Comparison of ENCODE assay signal across 2 cellular contexts in the genomic region with DNA sequence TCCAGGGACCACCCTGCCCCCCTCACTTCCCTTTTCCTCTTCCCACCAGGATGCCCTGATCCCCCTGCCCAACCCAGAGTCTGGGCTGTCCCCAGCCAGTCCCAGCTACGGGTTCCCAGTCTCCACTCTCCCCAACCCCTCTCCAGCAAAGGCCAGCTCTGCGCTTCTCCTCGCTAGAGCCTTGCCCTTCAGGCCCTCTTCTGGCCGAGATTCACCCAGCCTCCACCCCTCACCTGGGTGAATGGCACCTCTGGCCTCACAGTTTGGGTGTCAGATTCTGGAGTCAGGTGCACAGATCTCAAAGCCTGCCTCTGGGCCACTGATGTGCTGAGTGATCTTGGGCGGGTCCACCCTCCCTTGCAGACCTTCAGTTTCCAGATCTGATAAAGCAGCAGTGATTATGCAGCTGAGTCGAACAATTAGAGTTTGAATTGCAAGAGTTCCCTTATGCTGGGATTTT.
TF ChIP-seq lines count a peak whose summit lies in the region.

No MANE protein-coding gene starts in this region.

TF ChIP-seq in A549, 52 proteins besides CTCF, POLR2A, EP300 and RAD21 (continued from another document):
- no peak for TF ChIP-seq EHMT2 (IDR thresholded peaks at IDR 0.05; ENCODE audit: low read depth)
- TF ChIP-seq HOXB13 (CRISPR knock-in tag; IDR thresholded peaks at IDR 0.05; ENCODE audit: low read depth): no peak
- no peak for TF ChIP-seq KDM1A (IDR thresholded peaks at IDR 0.05; ENCODE audit: low read depth)
- TF ChIP-seq RFX5 (IDR thresholded peaks at IDR 0.05): no peak
- TF ChIP-seq TFCP2L1 (CRISPR knock-in tag; IDR thresholded peaks at IDR 0.05): no peak
- TF ChIP-seq TP53 (CRISPR knock-in tag; IDR thresholded peaks at IDR 0.05): no peak
- TF ChIP-seq CBX8 (IDR thresholded peaks at IDR 0.05): no peak

TF ChIP-seq in K562, 482 proteins besides CTCF, POLR2A, EP300 and RAD21:
- TF ChIP-seq, protein P1, sequence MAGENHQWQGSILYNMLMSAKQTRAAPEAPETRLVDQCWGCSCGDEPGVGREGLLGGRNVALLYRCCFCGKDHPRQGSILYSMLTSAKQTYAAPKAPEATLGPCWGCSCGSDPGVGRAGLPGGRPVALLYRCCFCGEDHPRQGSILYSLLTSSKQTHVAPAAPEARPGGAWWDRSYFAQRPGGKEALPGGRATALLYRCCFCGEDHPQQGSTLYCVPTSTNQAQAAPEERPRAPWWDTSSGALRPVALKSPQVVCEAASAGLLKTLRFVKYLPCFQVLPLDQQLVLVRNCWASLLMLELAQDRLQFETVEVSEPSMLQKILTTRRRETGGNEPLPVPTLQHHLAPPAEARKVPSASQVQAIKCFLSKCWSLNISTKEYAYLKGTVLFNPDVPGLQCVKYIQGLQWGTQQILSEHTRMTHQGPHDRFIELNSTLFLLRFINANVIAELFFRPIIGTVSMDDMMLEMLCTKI (IDR thresholded peaks at IDR 0.05; ENCODE audit: partially characterized antibody): no peak
- no peak for TF ChIP-seq ZNF75A (CRISPR knock-in tag; IDR thresholded peaks at IDR 0.05)
- no peak for TF ChIP-seq TAF15 (IDR thresholded peaks at IDR 0.05; ENCODE audit: low read depth, low read length)
- no peak for TF ChIP-seq CC2D1A (IDR thresholded peaks at IDR 0.05)
- TF ChIP-seq RCOR1 (IDR thresholded peaks at IDR 0.05; ENCODE audit: borderline replicate concordance in 1 of 2, low read depth in 2 of 2, low read length in 2 of 2): peak in 1 of 2 experiments; percentile 74; a peak in 2 of 4 replicates
- no peak for TF ChIP-seq PTRF (tag; IDR thresholded peaks at IDR 0.05)
- TF ChIP-seq, protein P2, sequence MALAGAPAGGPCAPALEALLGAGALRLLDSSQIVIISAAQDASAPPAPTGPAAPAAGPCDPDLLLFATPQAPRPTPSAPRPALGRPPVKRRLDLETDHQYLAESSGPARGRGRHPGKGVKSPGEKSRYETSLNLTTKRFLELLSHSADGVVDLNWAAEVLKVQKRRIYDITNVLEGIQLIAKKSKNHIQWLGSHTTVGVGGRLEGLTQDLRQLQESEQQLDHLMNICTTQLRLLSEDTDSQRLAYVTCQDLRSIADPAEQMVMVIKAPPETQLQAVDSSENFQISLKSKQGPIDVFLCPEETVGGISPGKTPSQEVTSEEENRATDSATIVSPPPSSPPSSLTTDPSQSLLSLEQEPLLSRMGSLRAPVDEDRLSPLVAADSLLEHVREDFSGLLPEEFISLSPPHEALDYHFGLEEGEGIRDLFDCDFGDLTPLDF (CRISPR knock-in tag; IDR thresholded peaks at IDR 0.05): no peak
- no peak for TF ChIP-seq STAT5B (CRISPR knock-in tag; IDR thresholded peaks at IDR 0.05)
- no peak for TF ChIP-seq PTTG1 (tag; IDR thresholded peaks at IDR 0.05; ENCODE audit: low read depth)
- TF ChIP-seq ZNF445 (CRISPR knock-in tag; IDR thresholded peaks at IDR 0.05; ENCODE audit: low read depth): no peak
- TF ChIP-seq, protein P3, sequence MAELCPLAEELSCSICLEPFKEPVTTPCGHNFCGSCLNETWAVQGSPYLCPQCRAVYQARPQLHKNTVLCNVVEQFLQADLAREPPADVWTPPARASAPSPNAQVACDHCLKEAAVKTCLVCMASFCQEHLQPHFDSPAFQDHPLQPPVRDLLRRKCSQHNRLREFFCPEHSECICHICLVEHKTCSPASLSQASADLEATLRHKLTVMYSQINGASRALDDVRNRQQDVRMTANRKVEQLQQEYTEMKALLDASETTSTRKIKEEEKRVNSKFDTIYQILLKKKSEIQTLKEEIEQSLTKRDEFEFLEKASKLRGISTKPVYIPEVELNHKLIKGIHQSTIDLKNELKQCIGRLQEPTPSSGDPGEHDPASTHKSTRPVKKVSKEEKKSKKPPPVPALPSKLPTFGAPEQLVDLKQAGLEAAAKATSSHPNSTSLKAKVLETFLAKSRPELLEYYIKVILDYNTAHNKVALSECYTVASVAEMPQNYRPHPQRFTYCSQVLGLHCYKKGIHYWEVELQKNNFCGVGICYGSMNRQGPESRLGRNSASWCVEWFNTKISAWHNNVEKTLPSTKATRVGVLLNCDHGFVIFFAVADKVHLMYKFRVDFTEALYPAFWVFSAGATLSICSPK (IDR thresholded peaks at IDR 0.05; ENCODE audit: borderline replicate concordance): no peak
- TF ChIP-seq ARHGAP35 (IDR thresholded peaks at IDR 0.05; ENCODE audit: partially characterized antibody): no peak
- TF ChIP-seq, protein P4, sequence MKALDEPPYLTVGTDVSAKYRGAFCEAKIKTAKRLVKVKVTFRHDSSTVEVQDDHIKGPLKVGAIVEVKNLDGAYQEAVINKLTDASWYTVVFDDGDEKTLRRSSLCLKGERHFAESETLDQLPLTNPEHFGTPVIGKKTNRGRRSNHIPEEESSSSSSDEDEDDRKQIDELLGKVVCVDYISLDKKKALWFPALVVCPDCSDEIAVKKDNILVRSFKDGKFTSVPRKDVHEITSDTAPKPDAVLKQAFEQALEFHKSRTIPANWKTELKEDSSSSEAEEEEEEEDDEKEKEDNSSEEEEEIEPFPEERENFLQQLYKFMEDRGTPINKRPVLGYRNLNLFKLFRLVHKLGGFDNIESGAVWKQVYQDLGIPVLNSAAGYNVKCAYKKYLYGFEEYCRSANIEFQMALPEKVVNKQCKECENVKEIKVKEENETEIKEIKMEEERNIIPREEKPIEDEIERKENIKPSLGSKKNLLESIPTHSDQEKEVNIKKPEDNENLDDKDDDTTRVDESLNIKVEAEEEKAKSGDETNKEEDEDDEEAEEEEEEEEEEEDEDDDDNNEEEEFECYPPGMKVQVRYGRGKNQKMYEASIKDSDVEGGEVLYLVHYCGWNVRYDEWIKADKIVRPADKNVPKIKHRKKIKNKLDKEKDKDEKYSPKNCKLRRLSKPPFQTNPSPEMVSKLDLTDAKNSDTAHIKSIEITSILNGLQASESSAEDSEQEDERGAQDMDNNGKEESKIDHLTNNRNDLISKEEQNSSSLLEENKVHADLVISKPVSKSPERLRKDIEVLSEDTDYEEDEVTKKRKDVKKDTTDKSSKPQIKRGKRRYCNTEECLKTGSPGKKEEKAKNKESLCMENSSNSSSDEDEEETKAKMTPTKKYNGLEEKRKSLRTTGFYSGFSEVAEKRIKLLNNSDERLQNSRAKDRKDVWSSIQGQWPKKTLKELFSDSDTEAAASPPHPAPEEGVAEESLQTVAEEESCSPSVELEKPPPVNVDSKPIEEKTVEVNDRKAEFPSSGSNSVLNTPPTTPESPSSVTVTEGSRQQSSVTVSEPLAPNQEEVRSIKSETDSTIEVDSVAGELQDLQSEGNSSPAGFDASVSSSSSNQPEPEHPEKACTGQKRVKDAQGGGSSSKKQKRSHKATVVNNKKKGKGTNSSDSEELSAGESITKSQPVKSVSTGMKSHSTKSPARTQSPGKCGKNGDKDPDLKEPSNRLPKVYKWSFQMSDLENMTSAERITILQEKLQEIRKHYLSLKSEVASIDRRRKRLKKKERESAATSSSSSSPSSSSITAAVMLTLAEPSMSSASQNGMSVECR (CRISPR knock-in tag; IDR thresholded peaks at IDR 0.05): no peak
- no peak for TF ChIP-seq FOXA3 (CRISPR knock-in tag; conservative IDR thresholded peaks at IDR 0.05 in 1 of 2, IDR thresholded peaks at IDR 0.05 in 1 of 2)
- no peak for TF ChIP-seq SMARCB1 (IDR thresholded peaks at IDR 0.05; ENCODE audit: insufficient read length, low read depth)
- TF ChIP-seq MEIS2 (IDR thresholded peaks at IDR 0.05; ENCODE audit: partially characterized antibody): peak; percentile 69
- TF ChIP-seq ZNF707 (CRISPR knock-in tag; conservative IDR thresholded peaks at IDR 0.05): no peak
- TF ChIP-seq, protein P5, sequence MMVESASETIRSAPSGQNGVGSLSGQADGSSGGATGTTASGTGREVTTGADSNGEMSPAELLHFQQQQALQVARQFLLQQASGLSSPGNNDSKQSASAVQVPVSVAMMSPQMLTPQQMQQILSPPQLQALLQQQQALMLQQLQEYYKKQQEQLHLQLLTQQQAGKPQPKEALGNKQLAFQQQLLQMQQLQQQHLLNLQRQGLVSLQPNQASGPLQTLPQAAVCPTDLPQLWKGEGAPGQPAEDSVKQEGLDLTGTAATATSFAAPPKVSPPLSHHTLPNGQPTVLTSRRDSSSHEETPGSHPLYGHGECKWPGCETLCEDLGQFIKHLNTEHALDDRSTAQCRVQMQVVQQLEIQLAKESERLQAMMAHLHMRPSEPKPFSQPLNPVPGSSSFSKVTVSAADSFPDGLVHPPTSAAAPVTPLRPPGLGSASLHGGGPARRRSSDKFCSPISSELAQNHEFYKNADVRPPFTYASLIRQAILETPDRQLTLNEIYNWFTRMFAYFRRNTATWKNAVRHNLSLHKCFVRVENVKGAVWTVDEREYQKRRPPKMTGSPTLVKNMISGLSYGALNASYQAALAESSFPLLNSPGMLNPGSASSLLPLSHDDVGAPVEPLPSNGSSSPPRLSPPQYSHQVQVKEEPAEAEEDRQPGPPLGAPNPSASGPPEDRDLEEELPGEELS (CRISPR knock-in tag; IDR thresholded peaks at IDR 0.05; ENCODE audit: borderline replicate concordance): no peak
- no peak for TF ChIP-seq MEF2D (tag; conservative IDR thresholded peaks at IDR 0.05; ENCODE audit: low read depth)
- TF ChIP-seq KDM1A (IDR thresholded peaks at IDR 0.05): peak; percentile 34 to 40; a peak in 2 of 4 replicates
- TF ChIP-seq RB1 (IDR thresholded peaks at IDR 0.05; ENCODE audit: low read depth): no peak
- TF ChIP-seq, protein P6, sequence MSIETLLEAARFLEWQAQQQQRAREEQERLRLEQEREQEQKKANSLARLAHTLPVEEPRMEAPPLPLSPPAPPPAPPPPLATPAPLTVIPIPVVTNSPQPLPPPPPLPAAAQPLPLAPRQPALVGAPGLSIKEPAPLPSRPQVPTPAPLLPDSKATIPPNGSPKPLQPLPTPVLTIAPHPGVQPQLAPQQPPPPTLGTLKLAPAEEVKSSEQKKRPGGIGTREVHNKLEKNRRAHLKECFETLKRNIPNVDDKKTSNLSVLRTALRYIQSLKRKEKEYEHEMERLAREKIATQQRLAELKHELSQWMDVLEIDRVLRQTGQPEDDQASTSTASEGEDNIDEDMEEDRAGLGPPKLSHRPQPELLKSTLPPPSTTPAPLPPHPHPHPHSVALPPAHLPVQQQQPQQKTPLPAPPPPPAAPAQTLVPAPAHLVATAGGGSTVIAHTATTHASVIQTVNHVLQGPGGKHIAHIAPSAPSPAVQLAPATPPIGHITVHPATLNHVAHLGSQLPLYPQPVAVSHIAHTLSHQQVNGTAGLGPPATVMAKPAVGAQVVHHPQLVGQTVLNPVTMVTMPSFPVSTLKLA (conservative IDR thresholded peaks at IDR 0.05): no peak
- TF ChIP-seq MED1 (CRISPR knock-in tag; IDR thresholded peaks at IDR 0.05; ENCODE audit: borderline replicate concordance): no peak
- no peak for TF ChIP-seq ZNF384 (IDR thresholded peaks at IDR 0.05; ENCODE audit: low read depth, low read length)
